4 cellular contexts compared by ENCODE assay signal in the genomic region with DNA sequence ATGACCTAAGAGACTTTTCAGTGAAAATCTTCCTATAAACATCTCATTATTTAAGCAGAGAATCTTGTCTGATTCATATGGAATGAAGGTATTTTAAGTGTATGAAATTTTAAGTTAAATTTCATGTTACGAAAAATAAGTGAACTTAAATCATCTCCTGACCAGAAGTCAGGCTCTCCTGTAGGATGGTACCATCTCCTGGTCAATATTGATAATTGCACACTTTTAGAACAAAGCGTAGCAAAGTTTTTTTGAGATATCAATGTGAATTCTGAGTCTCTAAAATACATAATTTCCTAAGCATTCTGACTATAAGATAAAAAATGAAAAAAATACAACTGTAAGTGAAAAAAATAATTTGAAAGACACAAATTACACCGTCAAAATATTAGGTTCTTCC. TPM values are rescaled to one million over a fixed set of nuclear protein-coding genes. Genes with fewer than 3 reads are reported as not detected.
"Had no signal": no experiment of that assay in that cellular context is flagged by ENCODE, and none has a peak within 500 bp of the region (broad histone marks: within the 10 kb centered on the region; RNA-seq: fewer than 3 reads in every experiment).

No MANE protein-coding gene starts in this region.

RNA-seq across cellular contexts. Expression of a gene that starts 38.8 kb away (rescaled TPM):
- total RNA-seq: activated CD4-positive, alpha-beta T cell treated with anti-CD3 and anti-CD28 coated beads, Interleukin-2, amount 10 ng/mL, durations not matched to agents 7 days and 5 days; ascending aorta; bronchial epithelial cell; lung microvascular endothelial cell had no signal
